In the genomic region with DNA sequence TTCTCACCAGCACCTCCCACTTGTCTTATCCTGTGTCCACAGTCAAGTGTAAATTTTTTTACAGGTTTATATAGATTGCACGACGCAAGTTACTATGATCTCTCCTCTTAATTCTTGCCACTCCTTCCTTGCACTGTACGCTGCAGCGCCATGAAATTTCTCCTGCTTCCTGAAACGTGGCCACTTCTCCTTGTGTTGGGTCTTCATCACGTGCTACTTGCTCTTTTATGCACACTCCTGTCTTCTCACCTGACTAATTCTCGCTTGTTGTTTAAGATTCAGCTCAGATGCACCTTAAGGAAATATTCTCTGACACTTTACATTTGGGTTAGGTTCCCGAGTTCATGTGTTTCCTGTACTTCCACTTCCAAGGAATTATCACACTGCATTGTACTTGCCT, we compare ENCODE assay signal across 11 cellular contexts.
"Had no signal": no experiment of that assay in that cellular context is flagged by ENCODE, and none has a peak within 500 bp of the region (broad histone marks: within the 10 kb centered on the region; RNA-seq: fewer than 3 reads in every experiment).

No MANE protein-coding gene starts in this region.

- ATAC-seq: GM23338, HCT116 had no signal

- H3K4me1 ChIP-seq: HAP-1 had no signal

- H2AFZ ChIP-seq: GM23248, GM23338 had no signal

- H3K4me3 ChIP-seq: GM23248, GM23338, HAP-1 had no signal

- H3K27ac ChIP-seq: GM23248 had no signal

- H3K36me3 ChIP-seq: HAP-1 had no signal

- H3K9me3 ChIP-seq: HAP-1 had no signal

- FAIRE-seq: H1, H54 had no signal

- H3K4me2 ChIP-seq: GM23338 had no signal

- DNase-seq: GM23248, GOT3, H7, H9, HCEC 1CT, HFFc6 had no signal

- H3K9ac ChIP-seq: GM23248 had no signal

- H3K9me3 Mint-ChIP-seq: GM23338, HFFc6 had no signal

- H3K27ac Mint-ChIP-seq: GM23338, H9, HFFc6 had no signal

- H3K4me3 Mint-ChIP-seq: GM23338, H9, HFFc6 had no signal
